16 cellular contexts compared by ENCODE assay signal in the genomic region with DNA sequence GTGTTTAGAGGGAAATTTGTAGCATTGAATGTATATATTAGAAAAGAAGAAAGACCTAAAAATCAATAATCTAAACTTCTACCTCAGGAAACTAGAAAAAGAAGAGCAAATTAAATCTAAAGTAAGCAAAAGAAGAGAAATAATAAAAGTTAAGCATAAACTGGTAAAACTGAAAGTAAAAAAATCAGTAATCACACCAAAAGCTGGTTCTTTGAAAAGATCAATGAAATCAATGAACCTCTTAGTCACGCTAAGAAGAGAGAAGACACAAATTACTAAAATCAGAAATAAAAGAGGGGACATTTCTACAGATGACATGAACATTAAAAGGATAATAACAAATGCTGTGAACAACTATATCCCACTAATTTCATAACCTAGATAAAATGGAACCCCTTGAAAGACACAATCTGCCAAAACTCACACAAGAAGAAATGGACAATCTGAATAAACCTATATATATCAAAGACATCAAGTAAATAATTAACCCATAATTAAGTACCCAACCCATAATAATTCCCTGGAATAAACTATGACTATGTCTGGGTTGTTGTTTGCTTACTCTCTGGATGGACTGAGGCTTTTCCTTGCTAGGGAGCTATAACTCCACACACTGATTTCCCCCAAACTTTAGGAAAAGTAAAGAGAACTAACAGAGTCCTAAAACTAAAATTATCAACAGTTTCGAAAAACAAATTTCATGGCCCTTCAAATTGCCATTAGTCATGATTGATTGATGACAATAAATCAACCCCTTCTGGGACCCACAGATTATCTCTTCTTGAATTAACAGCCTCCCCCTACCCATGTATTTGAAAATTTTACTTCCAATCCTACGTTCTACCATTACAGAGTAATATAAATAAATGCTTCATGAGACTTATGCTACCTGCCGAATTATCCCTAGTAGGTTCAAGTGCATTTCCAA. TPM values are rescaled to one million over a fixed set of nuclear protein-coding genes. Genes with fewer than 3 reads are reported as not detected.
DNase-seq lines count a peak whose midpoint lies in the region; ATAC-seq, FAIRE-seq and TF ChIP-seq lines count a peak whose summit lies in the region.
"Had no signal": no experiment of that assay in that cellular context is flagged by ENCODE, and none has a peak within 500 bp of the region (broad histone marks: within the 10 kb centered on the region; RNA-seq: fewer than 3 reads in every experiment).

No MANE protein-coding gene starts in this region.

- no peaks in the 10 kb centered on the region for H3K9me2 ChIP-seq in Karpas-422 (replicated peaks; ENCODE audit: insufficient read depth, low read length)

- H3K4me3 ChIP-seq in Karpas-422 (ENCODE audit: low read length) (no peak overlapping the region), GM12878 (no peak overlapping the region), testis (no peak overlapping the region), coronary artery (no peak overlapping the region)

- TF ChIP-seq POLR2A in GM12878 (IDR thresholded peaks at IDR 0.05; ENCODE audit: low read depth, low read length) (no peak), testis (IDR thresholded peaks at IDR 0.05) (no peak)

- no peak for ATAC-seq in natural killer cell treated with Interleukin-12 subunit alpha and Interleukin-12 subunit beta and Interleukin-15 and Interleukin-18, amount 100 ng/mL, for 72 hours
- ATAC-seq in natural killer cell: no peak
- no peak for ATAC-seq in GM12878
- ATAC-seq: HCT116 had no signal

- no peak overlapping the region for H3K27ac Mint-ChIP-seq in natural killer cell treated with Interleukin-12 subunit alpha and Interleukin-12 subunit beta and Interleukin-15 and Interleukin-18, amount 100 ng/mL, for 72 hours
- H3K27ac Mint-ChIP-seq in natural killer cell: peak overlapping the region in 1 of 2 donors; percentile 5
- H3K27ac Mint-ChIP-seq in activated T-helper 1 cell treated with anti-CD3 and anti-CD28 coated beads, Interleukin-12 subunit alpha, Interleukin-12 subunit beta, Interleukin-2, Interleukin-4 antibody, amounts not matched to agents 30 ng/mL and 10 ng/mL and 1 ng/mL, durations not matched to agents 14 hours and 24 hours and 36 hours: no peak overlapping the region

- H3K9ac ChIP-seq in Karpas-422 (ENCODE audit: low read length) (no peak overlapping the region), GM12878 (ENCODE audit: control insufficient read depth, insufficient read depth, low read length) (no peak overlapping the region)

- H3K36me3 ChIP-seq in Karpas-422 (ENCODE audit: insufficient read depth, low read length) (0 out of 2 replicates have a peak, but pooled peaks cover under 1% of the 10 kb centered on the region), GM12878 (ENCODE audit: control insufficient read depth in 2 of 2, insufficient read depth in 2 of 2, low read length in 1 of 2) (no peaks in the 10 kb centered on the region), testis (ENCODE audit: low read depth, missing control alignments) (no peaks in the 10 kb centered on the region)

- POLR2A ChIA-PET in GM12878 (lab: Charles Lee): interaction anchor here (1.2 kb wide), 1 partner anchor 10 kb away, joined by 6 read pairs; no protein-coding TSS in a partner anchor

- H3K4me3 Mint-ChIP-seq in natural killer cell treated with Interleukin-12 subunit alpha and Interleukin-12 subunit beta and Interleukin-15 and Interleukin-18, amount 100 ng/mL, for 72 hours: peak overlapping the region; percentile 34
- H3K4me3 Mint-ChIP-seq in natural killer cell: no peak overlapping the region
- no peak overlapping the region for H3K4me3 Mint-ChIP-seq in activated T-helper 1 cell treated with anti-CD3 and anti-CD28 coated beads, Interleukin-12 subunit alpha, Interleukin-12 subunit beta, Interleukin-2, Interleukin-4 antibody, amounts not matched to agents 30 ng/mL and 10 ng/mL and 1 ng/mL, durations not matched to agents 14 hours and 24 hours and 36 hours

- RAD21 ChIA-PET in GM12878 (lab: Charles Lee; ENCODE audit: unreplicated experiment): interaction anchor here (0.7 to 1.1 kb wide), 2 partner anchors 15 to 308 kb away, joined by 3 read pairs; no protein-coding TSS in a partner anchor

- TF ChIP-seq CTCF in natural killer cell (IDR thresholded peaks at IDR 0.05): no peak
- TF ChIP-seq CTCF in GM12878 (IDR thresholded peaks at IDR 0.05 in 2 of 3, conservative IDR thresholded peaks at IDR 0.05 in 1 of 3; ENCODE audit: control insufficient read depth in 2 of 3, extremely low read depth in 1 of 3, insufficient read depth in 1 of 3, low read depth in 3 of 3, low read length in 3 of 3): no peak
- TF ChIP-seq CTCF in testis (IDR thresholded peaks at IDR 0.05): no peak
- TF ChIP-seq CTCF in coronary artery (IDR thresholded peaks at IDR 0.05): no peak

- H2AFZ ChIP-seq in Karpas-422 (ENCODE audit: low read length): peak overlapping the region; percentile 38; the same call in 1 of the 2 replicates
- peak overlapping the region; percentile 58 for H2AFZ ChIP-seq in GM12878 (ENCODE audit: control insufficient read depth, low read depth, low read length)

- in situ Hi-C loops in GM12878 (cut with MboI): no loop called here

- no peak for TF ChIP-seq RAD21 in GM12878 (IDR thresholded peaks at IDR 0.05; ENCODE audit: insufficient read depth, low read depth, low read length)

- intact Hi-C loops in natural killer cell (cut with micrococcal nuclease): no loop called here
- intact Hi-C loops in GM12878 (cut with micrococcal nuclease; ENCODE audit: unreplicated experiment): no loop called here
- intact Hi-C loops in testis (cut with DNase I; ENCODE audit: low total_unique reads): no loop called here
- intact Hi-C loops in activated T-helper 1 cell treated with anti-CD3 and anti-CD28 coated beads, Interleukin-12 subunit alpha, Interleukin-12 subunit beta, Interleukin-2, Interleukin-4 antibody, amounts not matched to agents 30 ng/mL and 10 ng/mL and 1 ng/mL, durations not matched to agents 14 hours and 24 hours and 36 hours (cut with micrococcal nuclease): no loop called here

- peaks cover 18% of the 10 kb centered on the region for H3K4me1 ChIP-seq in Karpas-422 (ENCODE audit: low read length)
- no peaks in the 10 kb centered on the region; the same call in 1 of the 2 replicates for H3K4me1 ChIP-seq in GM12878 (ENCODE audit: control insufficient read depth, insufficient read depth, low read length)
- H3K4me1 ChIP-seq in testis: peaks cover 6% of the 10 kb centered on the region

- FAIRE-seq in GM12878 (lab: Jason Lieb, UNC): no peak
- FAIRE-seq: GM12892, GM19239 had no signal

- TF ChIP-seq EP300 in GM12878 (IDR thresholded peaks at IDR 0.05; ENCODE audit: borderline replicate concordance in 1 of 2, control insufficient read depth in 1 of 2, low read depth in 2 of 2, low read length in 2 of 2): no peak

- H3K4me2 ChIP-seq in Karpas-422 (ENCODE audit: low read depth, low read length, poor library complexity, severe bottlenecking): no peak overlapping the region
- H3K4me2 ChIP-seq in GM12878 (ENCODE audit: control insufficient read depth, insufficient read depth): no peak overlapping the region

- no peaks in the 10 kb centered on the region for H3K9me3 ChIP-seq in Karpas-422 (ENCODE audit: low read length)
- no peaks in the 10 kb centered on the region for H3K9me3 ChIP-seq in GM12878 (replicated peaks; ENCODE audit: control insufficient read depth, insufficient read depth, low read length)
- no peaks in the 10 kb centered on the region for H3K9me3 ChIP-seq in testis

- peaks cover 12 to 43% of the 10 kb centered on the region in 2 donors for H3K4me1 Mint-ChIP-seq in natural killer cell treated with Interleukin-12 subunit alpha and Interleukin-12 subunit beta and Interleukin-15 and Interleukin-18, amount 100 ng/mL, for 72 hours (ENCODE audit: low read depth in 2 of 2)
- peaks cover 28 to 33% of the 10 kb centered on the region in 2 donors for H3K4me1 Mint-ChIP-seq in natural killer cell
- H3K4me1 Mint-ChIP-seq in activated T-helper 1 cell treated with anti-CD3 and anti-CD28 coated beads, Interleukin-12 subunit alpha, Interleukin-12 subunit beta, Interleukin-2, Interleukin-4 antibody, amounts not matched to agents 30 ng/mL and 10 ng/mL and 1 ng/mL, durations not matched to agents 14 hours and 24 hours and 36 hours (ENCODE audit: low read depth): peaks cover 41% of the 10 kb centered on the region

- no peak for DNase-seq in natural killer cell treated with Interleukin-12 subunit alpha and Interleukin-12 subunit beta and Interleukin-15 and Interleukin-18, amount 100 ng/mL, for 72 hours (ENCODE audit: low spot score)
- DNase-seq in natural killer cell (no peak), Karpas-422 (no peak), GM12878 (ENCODE audit: low read depth, low spot score) (no peak), testis (no peak), coronary artery (ENCODE audit: low spot score) (no peak)
- DNase-seq in activated T-helper 1 cell treated with anti-CD3 and anti-CD28 coated beads, Interleukin-12 subunit alpha, Interleukin-12 subunit beta, Interleukin-2, Interleukin-4 antibody, amounts not matched to agents 30 ng/mL and 10 ng/mL and 1 ng/mL, durations not matched to agents 14 hours and 24 hours and 36 hours (ENCODE audit: low spot score): no peak
- DNase-seq: DMS 273 treated with DMSO at 0.1 percent for 48 hours, IMR-90, NCI-H1105, NCI-H1694 treated with DMSO at 0.1 percent for 48 hours, NCI-H345, NCI-H526 treated with DMSO at 0.1 percent for 48 hours had no signal

- H3K27me3 ChIP-seq in Karpas-422 (ENCODE audit: low read length) (no peaks in the 10 kb centered on the region), GM12878 (replicated peaks in 1 of 2; ENCODE audit: control insufficient read depth in 2 of 2, insufficient read depth in 2 of 2, low read length in 1 of 2) (no peaks in the 10 kb centered on the region), testis (no peaks in the 10 kb centered on the region)

- CTCF ChIA-PET in GM12878 (lab: Yijun Ruan, JAX): interaction anchor here (0.7 to 1.3 kb wide), 3 partner anchors 10 to 644 kb away, joined by 3 read pairs; no protein-coding TSS in a partner anchor

- SMC1A ChIA-PET in GM12878 (lab: Charles Lee; ENCODE audit: uncharacterized antibody, unreplicated experiment): interaction anchor here (1.2 to 3.0 kb wide), 3 partner anchors 12 to 312 kb away, joined by 3 to 10 read pairs (median 8); no protein-coding TSS in a partner anchor

- peaks cover 6% of the 10 kb centered on the region for H3K36me3 Mint-ChIP-seq in natural killer cell treated with Interleukin-12 subunit alpha and Interleukin-12 subunit beta and Interleukin-15 and Interleukin-18, amount 100 ng/mL, for 72 hours
- no peaks in the 10 kb centered on the region for H3K36me3 Mint-ChIP-seq in natural killer cell
- H3K36me3 Mint-ChIP-seq in activated T-helper 1 cell treated with anti-CD3 and anti-CD28 coated beads, Interleukin-12 subunit alpha, Interleukin-12 subunit beta, Interleukin-2, Interleukin-4 antibody, amounts not matched to agents 30 ng/mL and 10 ng/mL and 1 ng/mL, durations not matched to agents 14 hours and 24 hours and 36 hours (ENCODE audit: low read depth): no peaks in the 10 kb centered on the region

- no TSS peak for BruUV-seq in GM12878 (replicated peaks; lab: Mats Ljungman, UMichigan)

- peaks cover 0 to 5% of the 10 kb centered on the region in 2 donors for H3K27me3 Mint-ChIP-seq in natural killer cell treated with Interleukin-12 subunit alpha and Interleukin-12 subunit beta and Interleukin-15 and Interleukin-18, amount 100 ng/mL, for 72 hours
- peaks cover 2 to 19% of the 10 kb centered on the region in 2 donors for H3K27me3 Mint-ChIP-seq in natural killer cell (ENCODE audit: low read depth in 2 of 2)
- peaks cover 18% of the 10 kb centered on the region for H3K27me3 Mint-ChIP-seq in activated T-helper 1 cell treated with anti-CD3 and anti-CD28 coated beads, Interleukin-12 subunit alpha, Interleukin-12 subunit beta, Interleukin-2, Interleukin-4 antibody, amounts not matched to agents 30 ng/mL and 10 ng/mL and 1 ng/mL, durations not matched to agents 14 hours and 24 hours and 36 hours (ENCODE audit: insufficient read depth)

- 69% methylated on average over 4 of the region's 4 CpGs for WGBS in GM12878 (ENCODE audit: insufficient coverage, insufficient replicate concordance, low lambda C conversion rate, missing lambda C conversion rate)
- 87 to 94% methylated on average over 4 of the region's 4 CpGs for WGBS in testis, 2 donors

- no peak overlapping the region for H3K27ac ChIP-seq in Karpas-422 (ENCODE audit: low read length)
- H3K27ac ChIP-seq in GM12878 (ENCODE audit: control insufficient read depth, insufficient read depth): no peak overlapping the region
- H3K27ac ChIP-seq in testis: no peak overlapping the region
- no peak overlapping the region for H3K27ac ChIP-seq in coronary artery

- H3K79me2 ChIP-seq in Karpas-422 (ENCODE audit: low read length) (peaks cover 19% of the 10 kb centered on the region), GM12878 (ENCODE audit: control insufficient read depth, insufficient read depth, low read length) (peaks cover 18% of the 10 kb centered on the region)

- H3K9me3 Mint-ChIP-seq in natural killer cell treated with Interleukin-12 subunit alpha and Interleukin-12 subunit beta and Interleukin-15 and Interleukin-18, amount 100 ng/mL, for 72 hours: no peaks in the 10 kb centered on the region
- no peaks in the 10 kb centered on the region for H3K9me3 Mint-ChIP-seq in natural killer cell
- H3K9me3 Mint-ChIP-seq in activated T-helper 1 cell treated with anti-CD3 and anti-CD28 coated beads, Interleukin-12 subunit alpha, Interleukin-12 subunit beta, Interleukin-2, Interleukin-4 antibody, amounts not matched to agents 30 ng/mL and 10 ng/mL and 1 ng/mL, durations not matched to agents 14 hours and 24 hours and 36 hours: no peaks in the 10 kb centered on the region

- H4K20me1 ChIP-seq in Karpas-422 (ENCODE audit: insufficient read depth, low read depth, low read length) (peaks cover 10% of the 10 kb centered on the region; the same call in 1 of the 2 replicates), GM12878 (ENCODE audit: control insufficient read depth, insufficient read depth) (no peaks in the 10 kb centered on the region)

RNA-seq across cellular contexts. Expression of a gene that starts 2.8 kb away (rescaled TPM):
- 10 to 100 TPM; 71.8 to 76.5 TPM for total RNA-seq in natural killer cell treated with Interleukin-12 subunit alpha and Interleukin-12 subunit beta and Interleukin-15 and Interleukin-18, amount 100 ng/mL, for 72 hours
- total RNA-seq in natural killer cell (10 to 100 TPM; 73.2 to 86.0 (median 82.6) TPM), GM12878 (2014; rRNA removed) (10.6 and 11.1 TPM in 2 replicates), GM12878 (2014; rRNA removed; fragmentation: Illumina TruSeq; extraction: Trizol) (14.2 and 15.3 TPM in 2 replicates), GM12878 (2021) (34.5 and 42.8 TPM in 2 replicates), testis (10 to 100 TPM; 39.6 to 47.1 TPM)
- 21.1 and 37.9 TPM in 2 replicates for total RNA-seq in Karpas-422 (2014; rRNA removed; shearing (Covaris generic); ENCODE audit: low replicate concordance)
- 77.3 and 78.7 TPM in 2 replicates for total RNA-seq in GM12878 (2013; cell fraction: nucleolus; rRNA removed)
- 16.1 TPM for polyA plus RNA-seq in GM12878 (2011; ENCODE audit: low read depth)
- polyA plus RNA-seq in GM12878 (2011; rRNA removed) (38.7 and 57.5 TPM in 2 replicates), GM12878 (2014; fragmentation: Illumina TruSeq; extraction: Trizol) (22.0 and 23.3 TPM in 2 replicates), GM12878 (2014; fragmentation: Nextera tagmentation; extraction: Ambion mirVana) (10 to 100 TPM; 21.0 to 21.3 TPM), GM12878 (2014; rRNA removed) (13.8 and 14.8 TPM in 2 replicates), GM12878 (2016; fragmentation: Nextera tagmentation; extraction: Ambion mirVana) (10 to 100 TPM; 37.5 to 43.4 TPM), testis (ENCODE audit: insufficient read depth, low read depth, low replicate concordance) (31.4 TPM)
- 11.5 and 13.5 TPM in 2 replicates for polyA plus RNA-seq in GM12878 (2011; cell fraction: cytosol; rRNA removed)
- 15.3 and 15.4 TPM in 2 replicates for polyA plus RNA-seq in GM12878 (2011; cell fraction: nucleus; rRNA removed)
- 14.1 and 20.6 TPM in 2 replicates for polyA plus RNA-seq in GM12878 (2012)
- polyA minus RNA-seq in GM12878 (2011; rRNA and poly(A)+ RNA removed): 26.9 and 58.4 TPM in 2 replicates
- 18.4 and 20.0 TPM in 2 replicates for polyA minus RNA-seq in GM12878 (2011; cell fraction: cytosol; rRNA and poly(A)+ RNA removed)
- 27.7 and 52.1 TPM in 2 replicates for polyA minus RNA-seq in GM12878 (2011; cell fraction: nucleus; rRNA and poly(A)+ RNA removed)
- 56.1 and 57.3 TPM in 2 replicates for total RNA-seq in activated T-helper 1 cell treated with anti-CD3 and anti-CD28 coated beads, Interleukin-12 subunit alpha, Interleukin-12 subunit beta, Interleukin-2, Interleukin-4 antibody, amounts not matched to agents 30 ng/mL and 10 ng/mL and 1 ng/mL, durations not matched to agents 14 hours and 24 hours and 36 hours

RNA-seq across cellular contexts. Expression of a gene that starts 13.9 kb away (rescaled TPM):
- total RNA-seq in natural killer cell treated with Interleukin-12 subunit alpha and Interleukin-12 subunit beta and Interleukin-15 and Interleukin-18, amount 100 ng/mL, for 72 hours: 10 to 100 TPM; 22.9 to 23.6 TPM
- 10 to 100 TPM in 1 of 3 donors, 1 to 10 TPM in 2; 7.7 to 11.3 (median 9.5) TPM for total RNA-seq in natural killer cell
- 13.3 and 30.9 TPM in 2 replicates for total RNA-seq in Karpas-422 (2014; rRNA removed; shearing (Covaris generic); ENCODE audit: low replicate concordance)
- total RNA-seq in GM12878 (2013; cell fraction: nucleolus; rRNA removed): 4.8 and 6.3 TPM in 2 replicates
- total RNA-seq in GM12878 (2014; rRNA removed): 18.0 and 21.2 TPM in 2 replicates
- total RNA-seq in GM12878 (2014; rRNA removed; fragmentation: Illumina TruSeq; extraction: Trizol): 15.2 and 16.5 TPM in 2 replicates
- total RNA-seq in GM12878 (2021): 19.7 and 21.4 TPM in 2 replicates
- polyA plus RNA-seq in GM12878 (2011; ENCODE audit: low read depth): 12.0 TPM
- 16.7 and 33.4 TPM in 2 replicates for polyA plus RNA-seq in GM12878 (2011; rRNA removed)
- 6.4 and 8.3 TPM in 2 replicates for polyA plus RNA-seq in GM12878 (2011; cell fraction: cytosol; rRNA removed)
- 5.2 and 6.2 TPM in 2 replicates for polyA plus RNA-seq in GM12878 (2011; cell fraction: nucleus; rRNA removed)
- 12.4 and 12.6 TPM in 2 replicates for polyA plus RNA-seq in GM12878 (2012)
- 15.5 and 19.5 TPM in 2 replicates for polyA plus RNA-seq in GM12878 (2014; fragmentation: Illumina TruSeq; extraction: Trizol)
- 1 to 10 TPM; 5.5 to 7.8 TPM for polyA plus RNA-seq in GM12878 (2014; fragmentation: Nextera tagmentation; extraction: Ambion mirVana)
- polyA plus RNA-seq in GM12878 (2014; rRNA removed): 14.2 and 20.0 TPM in 2 replicates
- polyA plus RNA-seq in GM12878 (2016; fragmentation: Nextera tagmentation; extraction: Ambion mirVana): 10 to 100 TPM; 59.9 to 67.6 TPM
- polyA minus RNA-seq in GM12878 (2011; rRNA and poly(A)+ RNA removed): 1.2 and 2.8 TPM in 2 replicates
- 1.9 and 2.0 TPM in 2 replicates for polyA minus RNA-seq in GM12878 (2011; cell fraction: cytosol; rRNA and poly(A)+ RNA removed)
- polyA minus RNA-seq in GM12878 (2011; cell fraction: nucleus; rRNA and poly(A)+ RNA removed): 1.6 and 3.3 TPM in 2 replicates
- total RNA-seq in testis: 10 to 100 TPM; 21.2 to 47.6 TPM
- 70.1 TPM for polyA plus RNA-seq in testis (ENCODE audit: insufficient read depth, low read depth, low replicate concordance)
- total RNA-seq in activated T-helper 1 cell treated with anti-CD3 and anti-CD28 coated beads, Interleukin-12 subunit alpha, Interleukin-12 subunit beta, Interleukin-2, Interleukin-4 antibody, amounts not matched to agents 30 ng/mL and 10 ng/mL and 1 ng/mL, durations not matched to agents 14 hours and 24 hours and 36 hours: 29.6 and 32.9 TPM in 2 replicates

RNA-seq across cellular contexts. Expression of a gene that starts 59.7 kb away (rescaled TPM):
- 10 to 100 TPM; 60.6 to 74.0 TPM for total RNA-seq in natural killer cell treated with Interleukin-12 subunit alpha and Interleukin-12 subunit beta and Interleukin-15 and Interleukin-18, amount 100 ng/mL, for 72 hours
- total RNA-seq in natural killer cell (10 to 100 TPM; 74.3 to 95.5 (median 78.9) TPM), GM12878 (2014; rRNA removed) (93.9 and 111 TPM in 2 replicates), GM12878 (2014; rRNA removed; fragmentation: Illumina TruSeq; extraction: Trizol) (88.1 and 94.9 TPM in 2 replicates), GM12878 (2021) (65.5 and 72.4 TPM in 2 replicates), testis (10 to 100 TPM; 95.8 to 96.3 TPM)
- 107 and 168 TPM in 2 replicates for total RNA-seq in Karpas-422 (2014; rRNA removed; shearing (Covaris generic); ENCODE audit: low replicate concordance)
- total RNA-seq in GM12878 (2013; cell fraction: nucleolus; rRNA removed): 121 and 132 TPM in 2 replicates
- 7.8 TPM for polyA plus RNA-seq in GM12878 (2011; ENCODE audit: low read depth)
- polyA plus RNA-seq in GM12878 (2011; rRNA removed) (34.7 and 46.1 TPM in 2 replicates), GM12878 (2014; fragmentation: Illumina TruSeq; extraction: Trizol) (21.7 and 26.4 TPM in 2 replicates), GM12878 (2014; fragmentation: Nextera tagmentation; extraction: Ambion mirVana) (100 to 1,000 TPM in 1 of 2 experiments, 10 to 100 TPM in 1; 25.4 to 103 TPM), GM12878 (2014; rRNA removed) (21.1 and 28.3 TPM in 2 replicates), GM12878 (2016; fragmentation: Nextera tagmentation; extraction: Ambion mirVana) (100 to 1,000 TPM; 121 to 143 TPM), testis (ENCODE audit: insufficient read depth, low read depth, low replicate concordance) (26.7 TPM)
- polyA plus RNA-seq in GM12878 (2011; cell fraction: cytosol; rRNA removed): 15.3 and 21.1 TPM in 2 replicates
- polyA plus RNA-seq in GM12878 (2011; cell fraction: nucleus; rRNA removed): 18.9 and 20.4 TPM in 2 replicates
- polyA plus RNA-seq in GM12878 (2012): 17.1 and 26.4 TPM in 2 replicates
- 128 and 140 TPM in 2 replicates for polyA minus RNA-seq in GM12878 (2011; rRNA and poly(A)+ RNA removed)
- 50.5 and 57.3 TPM in 2 replicates for polyA minus RNA-seq in GM12878 (2011; cell fraction: cytosol; rRNA and poly(A)+ RNA removed)
- 40.3 and 61.2 TPM in 2 replicates for polyA minus RNA-seq in GM12878 (2011; cell fraction: nucleus; rRNA and poly(A)+ RNA removed)
- 68.7 and 70.0 TPM in 2 replicates for total RNA-seq in activated T-helper 1 cell treated with anti-CD3 and anti-CD28 coated beads, Interleukin-12 subunit alpha, Interleukin-12 subunit beta, Interleukin-2, Interleukin-4 antibody, amounts not matched to agents 30 ng/mL and 10 ng/mL and 1 ng/mL, durations not matched to agents 14 hours and 24 hours and 36 hours

RNA-seq across cellular contexts. Expression of a gene that starts 59.9 kb away (rescaled TPM):
- 10 to 100 TPM; 67.9 to 76.8 TPM for total RNA-seq in natural killer cell treated with Interleukin-12 subunit alpha and Interleukin-12 subunit beta and Interleukin-15 and Interleukin-18, amount 100 ng/mL, for 72 hours
- total RNA-seq in natural killer cell (10 to 100 TPM; 44.3 to 53.9 (median 51.9) TPM), GM12878 (2014; rRNA removed) (30.1 and 34.8 TPM in 2 replicates), GM12878 (2014; rRNA removed; fragmentation: Illumina TruSeq; extraction: Trizol) (56.0 and 57.2 TPM in 2 replicates), GM12878 (2021) (62.0 and 64.1 TPM in 2 replicates), testis (10 to 100 TPM; 38.5 to 55.5 TPM)
- 48.8 and 63.4 TPM in 2 replicates for total RNA-seq in Karpas-422 (2014; rRNA removed; shearing (Covaris generic); ENCODE audit: low replicate concordance)
- total RNA-seq in GM12878 (2013; cell fraction: nucleolus; rRNA removed): 81.5 and 104 TPM in 2 replicates
- polyA plus RNA-seq in GM12878 (2011; ENCODE audit: low read depth): 22.5 TPM
- polyA plus RNA-seq in GM12878 (2011; rRNA removed) (55.4 and 81.9 TPM in 2 replicates), GM12878 (2014; fragmentation: Illumina TruSeq; extraction: Trizol) (98.1 and 109 TPM in 2 replicates), GM12878 (2014; fragmentation: Nextera tagmentation; extraction: Ambion mirVana) (10 to 100 TPM; 36.5 to 45.6 TPM), GM12878 (2014; rRNA removed) (64.0 and 66.3 TPM in 2 replicates), GM12878 (2016; fragmentation: Nextera tagmentation; extraction: Ambion mirVana) (100 to 1,000 TPM; 169 to 179 TPM), testis (ENCODE audit: insufficient read depth, low read depth, low replicate concordance) (17.9 TPM)
- polyA plus RNA-seq in GM12878 (2011; cell fraction: cytosol; rRNA removed): 14.1 and 14.5 TPM in 2 replicates
- 19.6 and 23.3 TPM in 2 replicates for polyA plus RNA-seq in GM12878 (2011; cell fraction: nucleus; rRNA removed)
- polyA plus RNA-seq in GM12878 (2012): 36.2 and 44.4 TPM in 2 replicates
- 26.2 and 33.0 TPM in 2 replicates for polyA minus RNA-seq in GM12878 (2011; rRNA and poly(A)+ RNA removed)
- 13.7 and 13.9 TPM in 2 replicates for polyA minus RNA-seq in GM12878 (2011; cell fraction: cytosol; rRNA and poly(A)+ RNA removed)
- 27.6 and 32.0 TPM in 2 replicates for polyA minus RNA-seq in GM12878 (2011; cell fraction: nucleus; rRNA and poly(A)+ RNA removed)
- total RNA-seq in activated T-helper 1 cell treated with anti-CD3 and anti-CD28 coated beads, Interleukin-12 subunit alpha, Interleukin-12 subunit beta, Interleukin-2, Interleukin-4 antibody, amounts not matched to agents 30 ng/mL and 10 ng/mL and 1 ng/mL, durations not matched to agents 14 hours and 24 hours and 36 hours: 88.1 and 93.1 TPM in 2 replicates
